ENCODE assay signal across 1 cellular context in genomic region chr1:54982739-54983138, GRCh38.
TF ChIP-seq lines count a peak whose summit lies in the region.

No MANE protein-coding gene starts in this region.

TF ChIP-seq in HCT116, 20 proteins besides CTCF, POLR2A, EP300 and RAD21 (continued from another document):
- TF ChIP-seq REST (IDR thresholded peaks at IDR 0.05; ENCODE audit: low read depth) (no peak), ZNF274 (IDR thresholded peaks at IDR 0.05; ENCODE audit: low read depth, low read length) (no peak), ELF1 (IDR thresholded peaks at IDR 0.05; ENCODE audit: borderline replicate concordance, low read depth) (no peak), SP1 (IDR thresholded peaks at IDR 0.05; ENCODE audit: low read depth) (no peak), YY1 (IDR thresholded peaks at IDR 0.05; ENCODE audit: extremely low read depth, insufficient replicate concordance, low read depth, low read length) (no peak), EGR1 (IDR thresholded peaks at IDR 0.05; ENCODE audit: low read depth) (no peak), POLR2AphosphoS5 (IDR thresholded peaks at IDR 0.05; ENCODE audit: low read depth, low read length) (no peak), SIN3A (IDR thresholded peaks at IDR 0.05; ENCODE audit: low read depth) (no peak), CBX3 (IDR thresholded peaks at IDR 0.05; ENCODE audit: low read depth) (no peak), JUND (IDR thresholded peaks at IDR 0.05) (no peak), ATF3 (IDR thresholded peaks at IDR 0.05) (no peak)
